In the genomic region with DNA sequence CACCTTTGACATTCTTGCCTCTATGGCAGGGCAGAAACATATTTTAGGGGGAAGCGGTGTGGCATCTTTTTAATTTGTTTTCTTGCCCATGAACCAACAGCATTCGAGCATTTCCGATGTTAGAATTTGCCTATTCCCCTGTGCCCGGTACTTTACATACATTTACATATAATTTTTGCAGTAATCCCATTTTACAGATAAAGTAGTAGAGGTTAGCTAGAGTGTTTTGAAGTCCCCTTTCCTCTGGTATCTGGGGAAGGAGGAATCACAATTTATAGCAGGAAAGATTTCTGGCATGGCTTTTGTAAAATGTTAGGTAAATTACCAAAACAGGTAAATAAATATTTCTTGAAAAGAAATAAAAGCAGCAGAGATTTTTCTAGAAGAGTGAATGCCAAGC, we compare ENCODE assay signal across 9 cellular contexts. TPM values are rescaled to one million over a fixed set of nuclear protein-coding genes. Genes with fewer than 3 reads are reported as not detected.
DNase-seq lines count a peak whose midpoint lies in the region; ATAC-seq, FAIRE-seq and TF ChIP-seq lines count a peak whose summit lies in the region.
"Had no signal": no experiment of that assay in that cellular context is flagged by ENCODE, and none has a peak within 500 bp of the region (broad histone marks: within the 10 kb centered on the region; RNA-seq: fewer than 3 reads in every experiment).

No MANE protein-coding gene starts in this region.

- POLR2A ChIA-PET in CD4-positive, alpha-beta memory T cell (lab: Charles Lee; ENCODE audit: partially characterized antibody) = interaction anchor here (0.6 to 7.0 kb wide), 34 partner anchors 9 to 813 kb away, joined by 3 to 473 read pairs (median 12); a partner anchor contains a TSS

- peaks cover 46% of the 10 kb centered on the region for H3K4me1 ChIP-seq in CD4-positive, alpha-beta memory T cell (ENCODE audit: insufficient read depth, low read length)
- H3K4me1 ChIP-seq in effector memory CD4-positive, alpha-beta T cell (ENCODE audit: control insufficient read depth, insufficient read depth, low read length, poor library complexity, severe bottlenecking) = no peaks in the 10 kb centered on the region
- peaks cover 0 to 8% (median 7%) of the 10 kb centered on the region in 3 donors for H3K4me1 ChIP-seq in pancreas

- no peak for TF ChIP-seq POLR2A in NB4 (IDR thresholded peaks at IDR 0.05; ENCODE audit: extremely low read depth, insufficient read length)

- peak overlapping the region; percentile 88 to 90 for H3K4me3 ChIP-seq in CD4-positive, alpha-beta memory T cell (ENCODE audit: low read length in 2 of 2)
- H3K4me3 ChIP-seq in NB4 (ENCODE audit: low read depth, low read length) (peak overlapping the region; percentile 69), pancreas (peak overlapping the region in 3 of 4 donors; percentile 87 to 91 (median 88))
- peak overlapping the region; percentile 83 for H3K4me3 ChIP-seq in effector memory CD4-positive, alpha-beta T cell (ENCODE audit: insufficient read depth, low read depth, low read length, poor library complexity, severe bottlenecking)

- peak overlapping the region; percentile 99 for H3K27ac ChIP-seq in CD4-positive, alpha-beta memory T cell (ENCODE audit: low read depth, low read length)
- peak overlapping the region; percentile 96 for H3K27ac ChIP-seq in effector memory CD4-positive, alpha-beta T cell (ENCODE audit: insufficient read depth, low read length, poor library complexity, severe bottlenecking)
- peak overlapping the region in 1 of 4 donors; percentile 99 for H3K27ac ChIP-seq in pancreas

- no peak for ATAC-seq in pancreas
- no peak for ATAC-seq in GM21529 (IDR thresholded peaks at IDR 0.05; ENCODE audit: unreplicated experiment)
- ATAC-seq: left cardiac atrium had no signal

- peaks cover 26 to 72% (median 42%) of the 10 kb centered on the region in 4 donors for H3K4me1 Mint-ChIP-seq in CD4-positive, alpha-beta memory T cell

- whole genome bisulfite sequencing in pancreas, 2 donors = 45 to 57% methylated on average over 4 of the region's 4 CpGs

- peak overlapping the region; percentile 90 to 96 (median 95) for H3K4me3 Mint-ChIP-seq in CD4-positive, alpha-beta memory T cell

- H3K36me3 Mint-ChIP-seq in CD4-positive, alpha-beta memory T cell = peaks cover 10 to 28% of the 10 kb centered on the region in 2 donors

- no peak for FAIRE-seq in pancreas (lab: Jason Lieb, UNC)

- H3K9me3 Mint-ChIP-seq in CD4-positive, alpha-beta memory T cell = no peaks in the 10 kb centered on the region

- H3K27me3 ChIP-seq in CD4-positive, alpha-beta memory T cell (ENCODE audit: insufficient read depth, low read length) = no peaks in the 10 kb centered on the region
- H3K27me3 ChIP-seq in effector memory CD4-positive, alpha-beta T cell (replicated peaks; ENCODE audit: control insufficient read depth, insufficient read depth, low read length, poor library complexity, severe bottlenecking) = no peaks in the 10 kb centered on the region
- H3K27me3 ChIP-seq in pancreas = no peaks in the 10 kb centered on the region

- H3K27ac Mint-ChIP-seq in CD4-positive, alpha-beta memory T cell = peak overlapping the region; percentile 89 to 99 (median 98)

- no peaks in the 10 kb centered on the region for H3K36me3 ChIP-seq in CD4-positive, alpha-beta memory T cell (ENCODE audit: insufficient read depth, low read length)
- peaks cover 14% of the 10 kb centered on the region for H3K36me3 ChIP-seq in effector memory CD4-positive, alpha-beta T cell (ENCODE audit: control insufficient read depth, insufficient read depth, low read length)
- no peaks in the 10 kb centered on the region for H3K36me3 ChIP-seq in pancreas

- intact Hi-C loops in CD4-positive, alpha-beta memory T cell (cut with micrococcal nuclease) = loop anchor here (5.0 to 10.0 kb wide), 3 partner anchors 446 to 706 kb away; a partner anchor contains a TSS
- intact Hi-C loops in pancreas (cut with DNase I) = no loop called here

- in situ Hi-C loops in G401 (cut with HindIII; ENCODE audit: low sequenced_read_pairs) = no loop called here

- no peaks in the 10 kb centered on the region for H3K27me3 Mint-ChIP-seq in CD4-positive, alpha-beta memory T cell

- no peak for DNase-seq in CD4-positive, alpha-beta memory T cell
- no peak for DNase-seq in NB4 (ENCODE audit: low read depth)
- DNase-seq in effector memory CD4-positive, alpha-beta T cell = no peak
- DNase-seq in pancreas = no peak
- no peak for DNase-seq in NCI-H510A treated with DMSO at 0.1 percent for 48 hours (lab: John Stamatoyannopoulos, UW)
- DNase-seq in NCI-H69 (lab: John Stamatoyannopoulos, UW) = no peak
- no peak for DNase-seq in G401 (ENCODE audit: low spot score)
- DNase-seq: left cardiac atrium had no signal

- no peaks in the 10 kb centered on the region for H3K9me3 ChIP-seq in CD4-positive, alpha-beta memory T cell (ENCODE audit: control insufficient read depth in 1 of 2, low read length in 2 of 2)
- no peaks in the 10 kb centered on the region for H3K9me3 ChIP-seq in effector memory CD4-positive, alpha-beta T cell (ENCODE audit: control insufficient read depth, low read length)
- no peaks in the 10 kb centered on the region for H3K9me3 ChIP-seq in pancreas

- no peak for TF ChIP-seq CTCF in NB4 (IDR thresholded peaks at IDR 0.05; ENCODE audit: low read depth, low read length)
- no peak for TF ChIP-seq CTCF in pancreas (IDR thresholded peaks at IDR 0.05)

- CTCF ChIA-PET in CD4-positive, alpha-beta memory T cell (lab: Charles Lee; ENCODE audit: partially characterized antibody) = interaction anchor here (0.9 to 3.6 kb wide), 19 partner anchors 9 to 379 kb away, joined by 3 to 40 read pairs (median 6); a partner anchor contains a TSS

RNA-seq across cellular contexts. Expression of a gene that starts 1.6 kb away (rescaled TPM):
- 10 to 100 TPM; 21.3 to 26.8 TPM for total RNA-seq in CD4-positive, alpha-beta memory T cell
- 10 to 100 TPM; 27.5 to 28.1 TPM for polyA plus RNA-seq in CD4-positive, alpha-beta memory T cell
- total RNA-seq in pancreas = 10 to 100 TPM in 2 of 6 donors, 1 to 10 TPM in 4; 7.4 to 10.9 (median 9.1) TPM
- polyA plus RNA-seq in pancreas = 1 to 10 TPM; 3.7 to 5.6 TPM
- 5.1 and 17.8 TPM in 2 replicates for total RNA-seq in G401 (2014; rRNA removed; shearing (Covaris generic))

RNA-seq across cellular contexts. Expression of a gene that starts 8.5 kb away (rescaled TPM):
- under 1 TPM; 0.35 to 0.44 TPM for total RNA-seq in CD4-positive, alpha-beta memory T cell
- polyA plus RNA-seq in CD4-positive, alpha-beta memory T cell = 1 to 10 TPM in 1 of 2 donors, under 1 TPM in 1; 0.50 to 1.4 TPM
- total RNA-seq in pancreas = 10 to 100 TPM; 15.7 to 21.6 (median 18.0) TPM
- 10 to 100 TPM in 1 of 2 donors, 1 to 10 TPM in 1; 7.0 to 13.7 TPM for polyA plus RNA-seq in pancreas
- total RNA-seq in G401 (2014; rRNA removed; shearing (Covaris generic)) = 1.6 and 1.7 TPM in 2 replicates
